9 cellular contexts compared by ENCODE assay signal in genomic region chr14:50342211-50343080, GRCh38. TPM values are rescaled to one million over a fixed set of nuclear protein-coding genes. Genes with fewer than 3 reads are reported as not detected.
DNase-seq lines count a peak whose midpoint lies in the region; ATAC-seq and TF ChIP-seq lines count a peak whose summit lies in the region.
"Had no signal": no experiment of that assay in that cellular context is flagged by ENCODE, and none has a peak within 500 bp of the region (broad histone marks: within the 10 kb centered on the region; RNA-seq: fewer than 3 reads in every experiment).

No MANE protein-coding gene starts in this region.

- H3K4me3 ChIP-seq in KMS-11 (IDR thresholded peaks at IDR 0.05; ENCODE audit: insufficient read depth, low read depth, low read length) (no peak overlapping the region), coronary artery (peak overlapping the region; percentile 69), liver (ENCODE audit: low read depth in 1 of 3, low read length in 3 of 3) (peak overlapping the region in 1 of 3 donors; percentile 33)

- H3K27me3 Mint-ChIP-seq in T-helper 2 cell treated with Interferon-gamma antibody and Interleukin-4, amounts not matched to agents 5 μg/mL and 100 μg/mL, for 36 hours (ENCODE audit: low read depth), result peaks cover 10% of the 10 kb centered on the region
- peaks cover 3% of the 10 kb centered on the region for H3K27me3 Mint-ChIP-seq in stimulated activated naive CD8-positive, alpha-beta T cell treated with anti-CD3 and anti-CD28 coated beads, Interleukin-15, amount 100 ng/mL, for 72 hours
- H3K27me3 Mint-ChIP-seq: dendritic cell treated with granulocyte-macrophage colony-stimulating factor and Interleukin-4, amounts not matched to agents 40 ng/mL and 50 ng/mL, for 4 days had no signal

- H3K4me2 ChIP-seq in KMS-11, result peak overlapping the region; percentile 88

- H3K27ac ChIP-seq in KMS-11, result 0 out of 2 replicates have a peak overlapping the region, but pooled peaks have one; percentile 8
- H3K27ac ChIP-seq in coronary artery, result peak overlapping the region; percentile 43 to 79
- H3K27ac ChIP-seq in liver (ENCODE audit: low read depth in 1 of 2, low read length in 2 of 2), result peak overlapping the region; percentile 49 to 59

- no peaks in the 10 kb centered on the region for H3K9me3 ChIP-seq in liver (ENCODE audit: control insufficient read depth in 4 of 4, low read length in 3 of 4)

- H3K4me1 ChIP-seq in KMS-11 (ENCODE audit: low read depth, poor library complexity, severe bottlenecking), result peaks cover 18% of the 10 kb centered on the region
- peaks cover 0 to 10% (median 4%) of the 10 kb centered on the region in 4 donors for H3K4me1 ChIP-seq in liver (ENCODE audit: control insufficient read depth in 4 of 4, insufficient read depth in 4 of 4, low read length in 3 of 4)

- H4K20me1 ChIP-seq in KMS-11 (ENCODE audit: insufficient read depth), result no peaks in the 10 kb centered on the region

- H3K4me1 Mint-ChIP-seq in T-helper 2 cell treated with Interferon-gamma antibody and Interleukin-4, amounts not matched to agents 5 μg/mL and 100 μg/mL, for 36 hours (ENCODE audit: low read depth), result peaks cover 12% of the 10 kb centered on the region
- peaks cover 37% of the 10 kb centered on the region for H3K4me1 Mint-ChIP-seq in stimulated activated naive CD8-positive, alpha-beta T cell treated with anti-CD3 and anti-CD28 coated beads, Interleukin-15, amount 100 ng/mL, for 72 hours

- DNase-seq in activated CD8-positive, alpha-beta memory T cell treated with anti-CD3 and anti-CD28 coated beads for 24 hours, result peak; percentile 70
- no peak for DNase-seq in activated CD8-positive, alpha-beta memory T cell treated with anti-CD3 and anti-CD28 coated beads, Interleukin-2, amount 50 U/mL, for 48 hours
- peak; percentile 41 for DNase-seq in T-helper 2 cell treated with Interferon-gamma antibody and Interleukin-4, amounts not matched to agents 5 μg/mL and 100 μg/mL, for 36 hours (ENCODE audit: low spot score)
- no peak for DNase-seq in coronary artery (ENCODE audit: low spot score)
- DNase-seq in stimulated activated naive CD8-positive, alpha-beta T cell treated with anti-CD3 and anti-CD28 coated beads, Interleukin-15, amount 100 ng/mL, for 72 hours, result peak; percentile 38 to 68

- no peaks in the 10 kb centered on the region for H3K36me3 ChIP-seq in KMS-11 (ENCODE audit: insufficient read depth)
- H3K36me3 ChIP-seq in liver (ENCODE audit: control insufficient read depth in 4 of 4, insufficient read depth in 3 of 4, low read depth in 1 of 4, low read length in 3 of 4), result no peaks in the 10 kb centered on the region

- H3K9ac ChIP-seq in KMS-11, result peak overlapping the region; percentile 19; the same call in 1 of the 2 replicates
- peak overlapping the region in 1 of 2 donors; percentile 39 for H3K9ac ChIP-seq in liver (ENCODE audit: low read depth in 1 of 2, low read length in 2 of 2)

- peak; percentile 43 for ATAC-seq in stimulated activated naive CD8-positive, alpha-beta T cell treated with anti-CD3 and anti-CD28 coated beads, Interleukin-15, amount 100 ng/mL, for 72 hours
- ATAC-seq in HG02678 (IDR thresholded peaks at IDR 0.05; ENCODE audit: unreplicated experiment), result no peak

- H3K27me3 ChIP-seq in KMS-11 (ENCODE audit: insufficient read depth, low read depth), result no peaks in the 10 kb centered on the region
- H3K27me3 ChIP-seq in liver (ENCODE audit: control insufficient read depth in 4 of 4, insufficient read depth in 4 of 4, low read length in 3 of 4), result no peaks in the 10 kb centered on the region

- H3K36me3 Mint-ChIP-seq in T-helper 2 cell treated with Interferon-gamma antibody and Interleukin-4, amounts not matched to agents 5 μg/mL and 100 μg/mL, for 36 hours (ENCODE audit: low read depth), result peaks cover 2% of the 10 kb centered on the region

- H3K9me3 Mint-ChIP-seq in T-helper 2 cell treated with Interferon-gamma antibody and Interleukin-4, amounts not matched to agents 5 μg/mL and 100 μg/mL, for 36 hours, result no peaks in the 10 kb centered on the region
- H3K9me3 Mint-ChIP-seq in stimulated activated naive CD8-positive, alpha-beta T cell treated with anti-CD3 and anti-CD28 coated beads, Interleukin-15, amount 100 ng/mL, for 72 hours, result no peaks in the 10 kb centered on the region
- H3K9me3 Mint-ChIP-seq: dendritic cell treated with granulocyte-macrophage colony-stimulating factor and Interleukin-4, amounts not matched to agents 40 ng/mL and 50 ng/mL, for 4 days had no signal

- no peaks in the 10 kb centered on the region for H3K79me2 ChIP-seq in KMS-11 (ENCODE audit: insufficient read depth, low read depth)

- H3K27ac Mint-ChIP-seq in T-helper 2 cell treated with Interferon-gamma antibody and Interleukin-4, amounts not matched to agents 5 μg/mL and 100 μg/mL, for 36 hours, result no peak overlapping the region
- no peak overlapping the region for H3K27ac Mint-ChIP-seq in stimulated activated naive CD8-positive, alpha-beta T cell treated with anti-CD3 and anti-CD28 coated beads, Interleukin-15, amount 100 ng/mL, for 72 hours
- H3K27ac Mint-ChIP-seq: dendritic cell treated with granulocyte-macrophage colony-stimulating factor and Interleukin-4, amounts not matched to agents 40 ng/mL and 50 ng/mL, for 4 days had no signal

- no peak overlapping the region for H3K4me3 Mint-ChIP-seq in T-helper 2 cell treated with Interferon-gamma antibody and Interleukin-4, amounts not matched to agents 5 μg/mL and 100 μg/mL, for 36 hours
- no peak overlapping the region for H3K4me3 Mint-ChIP-seq in stimulated activated naive CD8-positive, alpha-beta T cell treated with anti-CD3 and anti-CD28 coated beads, Interleukin-15, amount 100 ng/mL, for 72 hours
- H3K4me3 Mint-ChIP-seq: dendritic cell treated with granulocyte-macrophage colony-stimulating factor and Interleukin-4, amounts not matched to agents 40 ng/mL and 50 ng/mL, for 4 days had no signal

- peak overlapping the region; percentile 91 for H2AFZ ChIP-seq in KMS-11 (ENCODE audit: low read depth)

- peak; percentile 89 to 94 for TF ChIP-seq RAD21 in liver (IDR thresholded peaks at IDR 0.05)

- WGBS in liver, result 8% methylated on average over 8 of the region's 8 CpGs

- TF ChIP-seq CTCF in KMS-11 (conservative IDR thresholded peaks at IDR 0.05; ENCODE audit: low read depth, low read length) (no peak; the same call in 1 of the 2 replicates), coronary artery (IDR thresholded peaks at IDR 0.05) (no peak), liver (IDR thresholded peaks at IDR 0.05; ENCODE audit: low read depth, low read length, missing input control) (peak; percentile 42)

TF ChIP-seq in liver, 16 proteins besides CTCF, POLR2A, EP300 and RAD21 (continues in another document):
- TF ChIP-seq, protein P1, sequence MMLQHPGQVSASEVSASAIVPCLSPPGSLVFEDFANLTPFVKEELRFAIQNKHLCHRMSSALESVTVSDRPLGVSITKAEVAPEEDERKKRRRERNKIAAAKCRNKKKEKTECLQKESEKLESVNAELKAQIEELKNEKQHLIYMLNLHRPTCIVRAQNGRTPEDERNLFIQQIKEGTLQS (IDR thresholded peaks at IDR 0.05), result no peak
- TF ChIP-seq GABPA (IDR thresholded peaks at IDR 0.05 in 1 of 2, conservative IDR thresholded peaks at IDR 0.05 in 1 of 2) (peak in 1 of 2 donors; percentile 42), JUND (IDR thresholded peaks at IDR 0.05) (no peak), FOXA2 (IDR thresholded peaks at IDR 0.05) (peak; percentile 83), MAX (IDR thresholded peaks at IDR 0.05) (peak; percentile 62), HNF4A (conservative IDR thresholded peaks at IDR 0.05) (peak; percentile 20 to 30), HNF4G (IDR thresholded peaks at IDR 0.05) (no peak), EGR1 (IDR thresholded peaks at IDR 0.05; ENCODE audit: low read depth in 2 of 2) (no peak), RXRA (IDR thresholded peaks at IDR 0.05) (peak; percentile 29 to 49), FOXA1 (IDR thresholded peaks at IDR 0.05) (peak; percentile 78), TAF1 (conservative IDR thresholded peaks at IDR 0.05) (no peak), NR2F2 (IDR thresholded peaks at IDR 0.05) (peak; percentile 65)
- TF ChIP-seq, protein P2, sequence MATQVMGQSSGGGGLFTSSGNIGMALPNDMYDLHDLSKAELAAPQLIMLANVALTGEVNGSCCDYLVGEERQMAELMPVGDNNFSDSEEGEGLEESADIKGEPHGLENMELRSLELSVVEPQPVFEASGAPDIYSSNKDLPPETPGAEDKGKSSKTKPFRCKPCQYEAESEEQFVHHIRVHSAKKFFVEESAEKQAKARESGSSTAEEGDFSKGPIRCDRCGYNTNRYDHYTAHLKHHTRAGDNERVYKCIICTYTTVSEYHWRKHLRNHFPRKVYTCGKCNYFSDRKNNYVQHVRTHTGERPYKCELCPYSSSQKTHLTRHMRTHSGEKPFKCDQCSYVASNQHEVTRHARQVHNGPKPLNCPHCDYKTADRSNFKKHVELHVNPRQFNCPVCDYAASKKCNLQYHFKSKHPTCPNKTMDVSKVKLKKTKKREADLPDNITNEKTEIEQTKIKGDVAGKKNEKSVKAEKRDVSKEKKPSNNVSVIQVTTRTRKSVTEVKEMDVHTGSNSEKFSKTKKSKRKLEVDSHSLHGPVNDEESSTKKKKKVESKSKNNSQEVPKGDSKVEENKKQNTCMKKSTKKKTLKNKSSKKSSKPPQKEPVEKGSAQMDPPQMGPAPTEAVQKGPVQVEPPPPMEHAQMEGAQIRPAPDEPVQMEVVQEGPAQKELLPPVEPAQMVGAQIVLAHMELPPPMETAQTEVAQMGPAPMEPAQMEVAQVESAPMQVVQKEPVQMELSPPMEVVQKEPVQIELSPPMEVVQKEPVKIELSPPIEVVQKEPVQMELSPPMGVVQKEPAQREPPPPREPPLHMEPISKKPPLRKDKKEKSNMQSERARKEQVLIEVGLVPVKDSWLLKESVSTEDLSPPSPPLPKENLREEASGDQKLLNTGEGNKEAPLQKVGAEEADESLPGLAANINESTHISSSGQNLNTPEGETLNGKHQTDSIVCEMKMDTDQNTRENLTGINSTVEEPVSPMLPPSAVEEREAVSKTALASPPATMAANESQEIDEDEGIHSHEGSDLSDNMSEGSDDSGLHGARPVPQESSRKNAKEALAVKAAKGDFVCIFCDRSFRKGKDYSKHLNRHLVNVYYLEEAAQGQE (IDR thresholded peaks at IDR 0.05), result peak; percentile 25

RNA-seq across cellular contexts. Expression of gene DMAC2L, which starts 30.3 kb away (rescaled TPM):
- total RNA-seq in liver, result 1 to 10 TPM; 6.3 to 6.7 TPM
- polyA plus RNA-seq in liver, result 10 to 100 TPM in 1 of 2 donors, 1 to 10 TPM in 1; 5.2 to 17.2 TPM

RNA-seq across cellular contexts. Expression of gene L2HGDH, which starts 30.4 kb away (rescaled TPM):
- total RNA-seq in liver, result 1 to 10 TPM; 5.5 to 9.0 TPM
- 1 to 10 TPM; 3.8 to 5.2 TPM for polyA plus RNA-seq in liver

RNA-seq across cellular contexts. Expression of gene CDKL1, which starts 54.2 kb away (rescaled TPM):
- total RNA-seq in liver, result 1 to 10 TPM; 2.7 to 6.8 TPM
- 1 to 10 TPM; 1.1 to 1.6 TPM for polyA plus RNA-seq in liver

Comparison
In these comparisons a context has a peak if more than half of its experiments do, and no peak if none do; other contexts are left out.
1. DNase-seq: peak in activated CD8-positive, alpha-beta memory T cell treated with anti-CD3 and anti-CD28 coated beads for 24 hours (single experiment), T-helper 2 cell treated with Interferon-gamma antibody and Interleukin-4, amounts not matched to agents 5 μg/mL and 100 μg/mL, for 36 hours (single experiment) and stimulated activated naive CD8-positive, alpha-beta T cell treated with anti-CD3 and anti-CD28 coated beads, Interleukin-15, amount 100 ng/mL, for 72 hours (2 of 2); none in activated CD8-positive, alpha-beta memory T cell treated with anti-CD3 and anti-CD28 coated beads, Interleukin-2, amount 50 U/mL, for 48 hours (single experiment) and coronary artery (single experiment).
2. H3K27ac ChIP-seq: peak in every context shown above with its lines; median percentile 61 in coronary artery; 54 in liver; 8 in KMS-11.